11 cellular contexts compared by ENCODE assay signal in genomic region chr19:1453525-1454371, GRCh38. TPM values are rescaled to one million over a fixed set of nuclear protein-coding genes. Genes with fewer than 3 reads are reported as not detected.
DNase-seq lines count a peak whose midpoint lies in the region; ATAC-seq and TF ChIP-seq lines count a peak whose summit lies in the region.
"Had no signal": no experiment of that assay in that cellular context is flagged by ENCODE, and none has a peak within 500 bp of the region (broad histone marks: within the 10 kb centered on the region; RNA-seq: fewer than 3 reads in every experiment).

No MANE protein-coding gene starts in this region.

- peaks cover 15% of the 10 kb centered on the region for H3K4me1 Mint-ChIP-seq in type B pancreatic cell (ENCODE audit: unreplicated experiment)
- peaks cover 4% of the 10 kb centered on the region for H3K4me1 Mint-ChIP-seq in activated T-helper 2 cell treated with anti-CD3 and anti-CD28 coated beads, Interferon-gamma antibody, Interleukin-2, Interleukin-4, amounts not matched to agents 10 μg/mL and 5 μg/mL and 100 μg/mL, durations not matched to agents 14 hours and 24 hours and 36 hours (ENCODE audit: low read depth)

- H3K9me3 Mint-ChIP-seq in type B pancreatic cell: no peaks in the 10 kb centered on the region
- no peaks in the 10 kb centered on the region for H3K9me3 Mint-ChIP-seq in activated T-helper 2 cell treated with anti-CD3 and anti-CD28 coated beads, Interferon-gamma antibody, Interleukin-2, Interleukin-4, amounts not matched to agents 10 μg/mL and 5 μg/mL and 100 μg/mL, durations not matched to agents 14 hours and 24 hours and 36 hours
- H3K9me3 Mint-ChIP-seq: stimulated activated naive CD8-positive, alpha-beta T cell treated with anti-CD3 and anti-CD28 coated beads, Interleukin-15, Interleukin-2, amounts not matched to agents 100 ng/mL and 50 ng/mL, for 24 hours had no signal

- intact Hi-C loops in left ventricle myocardium superior (cut with micrococcal nuclease): no loop called here
- intact Hi-C loops in Right ventricle myocardium inferior (cut with DNase I): no loop called here
- intact Hi-C loops in head of caudate nucleus (cut with DNase I): no loop called here
- intact Hi-C loops in activated T-helper 2 cell treated with anti-CD3 and anti-CD28 coated beads, Interferon-gamma antibody, Interleukin-2, Interleukin-4, amounts not matched to agents 10 μg/mL and 5 μg/mL and 100 μg/mL, durations not matched to agents 14 hours and 24 hours and 36 hours (cut with micrococcal nuclease): no loop called here

- H3K4me3 Mint-ChIP-seq in type B pancreatic cell: no peak overlapping the region
- H3K4me3 Mint-ChIP-seq in activated T-helper 2 cell treated with anti-CD3 and anti-CD28 coated beads, Interferon-gamma antibody, Interleukin-2, Interleukin-4, amounts not matched to agents 10 μg/mL and 5 μg/mL and 100 μg/mL, durations not matched to agents 14 hours and 24 hours and 36 hours (ENCODE audit: low read depth): no peak overlapping the region
- H3K4me3 Mint-ChIP-seq: stimulated activated naive CD8-positive, alpha-beta T cell treated with anti-CD3 and anti-CD28 coated beads, Interleukin-15, Interleukin-2, amounts not matched to agents 100 ng/mL and 50 ng/mL, for 24 hours had no signal

- H3K27me3 Mint-ChIP-seq in type B pancreatic cell: peaks cover 59% of the 10 kb centered on the region
- peaks cover 53% of the 10 kb centered on the region for H3K27me3 Mint-ChIP-seq in activated T-helper 2 cell treated with anti-CD3 and anti-CD28 coated beads, Interferon-gamma antibody, Interleukin-2, Interleukin-4, amounts not matched to agents 10 μg/mL and 5 μg/mL and 100 μg/mL, durations not matched to agents 14 hours and 24 hours and 36 hours (ENCODE audit: low read depth)

- H3K27ac Mint-ChIP-seq in type B pancreatic cell: no peak overlapping the region
- H3K27ac Mint-ChIP-seq in activated T-helper 2 cell treated with anti-CD3 and anti-CD28 coated beads, Interferon-gamma antibody, Interleukin-2, Interleukin-4, amounts not matched to agents 10 μg/mL and 5 μg/mL and 100 μg/mL, durations not matched to agents 14 hours and 24 hours and 36 hours: no peak overlapping the region
- H3K27ac Mint-ChIP-seq: stimulated activated naive CD8-positive, alpha-beta T cell treated with anti-CD3 and anti-CD28 coated beads, Interleukin-15, Interleukin-2, amounts not matched to agents 100 ng/mL and 50 ng/mL, for 24 hours had no signal

- H3K36me3 Mint-ChIP-seq in type B pancreatic cell: no peaks in the 10 kb centered on the region
- no peaks in the 10 kb centered on the region for H3K36me3 Mint-ChIP-seq in activated T-helper 2 cell treated with anti-CD3 and anti-CD28 coated beads, Interferon-gamma antibody, Interleukin-2, Interleukin-4, amounts not matched to agents 10 μg/mL and 5 μg/mL and 100 μg/mL, durations not matched to agents 14 hours and 24 hours and 36 hours (ENCODE audit: low read depth)

- DNase-seq in left ventricle myocardium superior (peak; percentile 58), Right ventricle myocardium inferior (ENCODE audit: missing footprints) (no peak), T1000 (lab: John Stamatoyannopoulos, UW) (peak; percentile 61), head of caudate nucleus (peak; percentile 92 to 99 (median 96)), type B pancreatic cell (ENCODE audit: extremely low spot score, unreplicated experiment) (no peak)
- no peak for DNase-seq in activated T-helper 2 cell treated with anti-CD3 and anti-CD28 coated beads, Interferon-gamma antibody, Interleukin-2, Interleukin-4, amounts not matched to agents 10 μg/mL and 5 μg/mL and 100 μg/mL, durations not matched to agents 14 hours and 24 hours and 36 hours (ENCODE audit: low spot score)
- DNase-seq: activated gamma-delta T cell, Peyer's patch had no signal

- ATAC-seq in left ventricle myocardium superior (peak; percentile 41), Right ventricle myocardium inferior (no peak), HG03354 (IDR thresholded peaks at IDR 0.05; ENCODE audit: poor library complexity, severe bottlenecking, unreplicated experiment) (no peak), GM18867 (IDR thresholded peaks at IDR 0.05; ENCODE audit: unreplicated experiment) (no peak)

- TF ChIP-seq CTCF in type B pancreatic cell (conservative IDR thresholded peaks at IDR 0.05): no peak

RNA-seq across cellular contexts. Expression of gene APC2, which starts 3.8 kb away (rescaled TPM):
- total RNA-seq in left ventricle myocardium superior (0.17 TPM), Right ventricle myocardium inferior (0.14 TPM), type B pancreatic cell (ENCODE audit: low replicate concordance) (1.2 and 9.2 TPM in 2 replicates)
- 0.07 and 0.21 TPM in 2 replicates for total RNA-seq in activated T-helper 2 cell treated with anti-CD3 and anti-CD28 coated beads, Interferon-gamma antibody, Interleukin-2, Interleukin-4, amounts not matched to agents 10 μg/mL and 5 μg/mL and 100 μg/mL, durations not matched to agents 14 hours and 24 hours and 36 hours

RNA-seq across cellular contexts. Expression of gene RPS15, which starts 15.6 kb away (rescaled TPM):
- total RNA-seq in left ventricle myocardium superior: 625 TPM
- total RNA-seq in Right ventricle myocardium inferior: 695 TPM
- 1,251 and 1,344 TPM in 2 replicates for total RNA-seq in type B pancreatic cell (ENCODE audit: low replicate concordance)
- total RNA-seq in activated T-helper 2 cell treated with anti-CD3 and anti-CD28 coated beads, Interferon-gamma antibody, Interleukin-2, Interleukin-4, amounts not matched to agents 10 μg/mL and 5 μg/mL and 100 μg/mL, durations not matched to agents 14 hours and 24 hours and 36 hours: 1,450 and 1,471 TPM in 2 replicates

RNA-seq across cellular contexts. Expression of gene C19orf25, which starts 25.3 kb away (rescaled TPM):
- 16.2 TPM for total RNA-seq in left ventricle myocardium superior
- 21.5 TPM for total RNA-seq in Right ventricle myocardium inferior
- total RNA-seq in type B pancreatic cell (ENCODE audit: low replicate concordance): 36.6 and 37.5 TPM in 2 replicates
- 33.0 and 37.9 TPM in 2 replicates for total RNA-seq in activated T-helper 2 cell treated with anti-CD3 and anti-CD28 coated beads, Interferon-gamma antibody, Interleukin-2, Interleukin-4, amounts not matched to agents 10 μg/mL and 5 μg/mL and 100 μg/mL, durations not matched to agents 14 hours and 24 hours and 36 hours

RNA-seq across cellular contexts. Expression of gene PCSK4, which starts 36.4 kb away (rescaled TPM):
- total RNA-seq in left ventricle myocardium superior (2.8 TPM), Right ventricle myocardium inferior (0.89 TPM), type B pancreatic cell (ENCODE audit: low replicate concordance) (9.6 and 12.4 TPM in 2 replicates)
- total RNA-seq in activated T-helper 2 cell treated with anti-CD3 and anti-CD28 coated beads, Interferon-gamma antibody, Interleukin-2, Interleukin-4, amounts not matched to agents 10 μg/mL and 5 μg/mL and 100 μg/mL, durations not matched to agents 14 hours and 24 hours and 36 hours: 2.1 and 2.6 TPM in 2 replicates

RNA-seq across cellular contexts. Expression of gene REEP6, which starts 37.2 kb away (rescaled TPM):
- 0.72 TPM for total RNA-seq in left ventricle myocardium superior
- 1.1 TPM for total RNA-seq in Right ventricle myocardium inferior
- 17.3 and 34.5 TPM in 2 replicates for total RNA-seq in type B pancreatic cell (ENCODE audit: low replicate concordance)
- 1.6 and 2.1 TPM in 2 replicates for total RNA-seq in activated T-helper 2 cell treated with anti-CD3 and anti-CD28 coated beads, Interferon-gamma antibody, Interleukin-2, Interleukin-4, amounts not matched to agents 10 μg/mL and 5 μg/mL and 100 μg/mL, durations not matched to agents 14 hours and 24 hours and 36 hours

Comparison
In these comparisons a context has a peak if more than half of its experiments do, and no peak if none do; other contexts are left out.
1. DNase-seq: peak in left ventricle myocardium superior (single experiment), T1000 (single experiment) and head of caudate nucleus (42 of 42); none in Right ventricle myocardium inferior (single experiment), type B pancreatic cell (single experiment) and activated T-helper 2 cell treated with anti-CD3 and anti-CD28 coated beads, Interferon-gamma antibody, Interleukin-2, Interleukin-4, amounts not matched to agents 10 μg/mL and 5 μg/mL and 100 μg/mL, durations not matched to agents 14 hours and 24 hours and 36 hours (single experiment).